Comparison of ENCODE assay signal across 8 cellular contexts in genomic region chr15:80251505-80252280, GRCh38. TPM values are rescaled to one million over a fixed set of nuclear protein-coding genes. Genes with fewer than 3 reads are reported as not detected.
DNase-seq lines count a peak whose midpoint lies in the region; ATAC-seq and TF ChIP-seq lines count a peak whose summit lies in the region.

CTXND1 (minus strand) TSS chr15:80252213; CDS start chr15:80201949, 50,264 bp downstream.

- H3K36me3 ChIP-seq in ES-I3 (ENCODE audit: insufficient read depth, low read length) = no peaks in the 10 kb centered on the region

- H3K4me1 ChIP-seq in ES-I3 (ENCODE audit: insufficient read depth, low read length) (no peaks in the 10 kb centered on the region), right cardiac atrium (ENCODE audit: control insufficient read depth, insufficient read depth, low read length) (no peaks in the 10 kb centered on the region)

- H3K9me3 ChIP-seq in ES-I3 (ENCODE audit: control insufficient read depth, insufficient read depth, low read length) = no peaks in the 10 kb centered on the region
- H3K9me3 ChIP-seq in right cardiac atrium (ENCODE audit: control insufficient read depth, low read length) = no peaks in the 10 kb centered on the region

- ATAC-seq in right cardiac atrium = peak; percentile 25 to 38
- ATAC-seq in HG02840 (IDR thresholded peaks at IDR 0.05; ENCODE audit: low FRiP score, unreplicated experiment) = no peak

- intact Hi-C loops in right cardiac atrium (cut with DNase I) = no loop called here

- in situ Hi-C loops in G401 (cut with HindIII; ENCODE audit: low sequenced_read_pairs) = no loop called here

- peak in 2 of 3 donors; percentile 55 to 68 for DNase-seq in right cardiac atrium
- no peak for DNase-seq in retinal pigment epithelial cell (ENCODE audit: low read depth)
- DNase-seq in NCI-H510A (lab: John Stamatoyannopoulos, UW) = no peak
- no peak for DNase-seq in G401 (ENCODE audit: low spot score)
- DNase-seq in NCI-H226 = no peak

- TF ChIP-seq CTCF in VCaP (conservative IDR thresholded peaks at IDR 0.05) (0 out of 2 replicates have a peak, but pooled peaks have one; percentile 10), retinal pigment epithelial cell (conservative IDR thresholded peaks at IDR 0.05; ENCODE audit: low read depth, low read length) (no peak)

- H3K27me3 ChIP-seq in right cardiac atrium (ENCODE audit: control insufficient read depth, insufficient read depth) = no peaks in the 10 kb centered on the region

- under 1% methylated on average over 97 of the region's 97 CpGs for WGBS in right cardiac atrium

- peak within 1 kb of the TSS; percentile 43 for H3K4me3 ChIP-seq in right cardiac atrium (ENCODE audit: low read length)
- peak within 1 kb of the TSS; percentile 27 for H3K4me3 ChIP-seq in retinal pigment epithelial cell (ENCODE audit: low read length)

- H3K27ac ChIP-seq in VCaP = peak within 1 kb of the TSS; percentile 70
- H3K27ac ChIP-seq in right cardiac atrium (ENCODE audit: low read length) = no peak within 1 kb of the TSS

- H3K9ac ChIP-seq in ES-I3 (ENCODE audit: low read depth, low read length) = peak within 1 kb of the TSS; percentile 78; the same call in 1 of the 2 replicates

RNA-seq across cellular contexts. Expression of gene CTXND1, which starts in this region (rescaled TPM):
- 1 to 10 TPM in 1 of 4 donors, under 1 TPM in 3; 0.29 to 3.9 (median 0.59) TPM for total RNA-seq in right cardiac atrium
- polyA plus RNA-seq in right cardiac atrium = 0.43 TPM
- not detected in 2 replicates for total RNA-seq in G401 (2014; rRNA removed; shearing (Covaris generic))

Comparison
In these comparisons a context has a peak if more than half of its experiments do, and no peak if none do; other contexts are left out.
1. DNase-seq: peak in right cardiac atrium (2 of 3); none in retinal pigment epithelial cell (single experiment), NCI-H510A (single experiment), G401 (single experiment) and NCI-H226 (single experiment).